In the genomic region with DNA sequence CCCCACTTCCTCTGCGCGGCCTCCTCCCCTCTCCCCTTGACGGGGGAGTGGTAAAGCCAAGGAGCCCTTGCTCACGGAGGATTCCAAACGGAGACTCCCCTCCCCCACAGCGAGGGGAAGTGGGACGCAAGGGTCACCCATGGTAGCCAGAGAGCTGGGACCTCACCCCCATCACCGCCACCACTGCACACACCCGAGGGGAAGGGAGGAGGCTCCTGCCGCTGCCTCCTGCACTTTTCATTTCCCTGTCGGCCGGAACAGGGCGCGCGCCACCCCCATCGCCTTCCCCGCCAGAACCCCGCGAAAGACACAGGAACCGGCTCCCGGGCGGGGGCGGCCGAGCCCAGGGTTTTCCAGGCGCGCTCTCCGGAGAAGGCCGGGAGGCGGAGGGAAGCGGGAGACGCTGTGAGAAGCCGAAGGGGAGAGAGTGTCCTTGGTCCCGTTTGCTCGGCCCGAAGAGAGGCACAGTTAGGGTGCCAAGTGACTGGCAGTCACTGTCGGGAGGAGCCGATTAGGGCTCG, we compare ENCODE assay signal across 8 cellular contexts. TPM values are rescaled to one million over a fixed set of nuclear protein-coding genes. Genes with fewer than 3 reads are reported as not detected.
A peak's percentile ranks its signal among the peaks of the same experiment; 100 is the strongest.
DNase-seq lines count a peak whose midpoint lies in the region; ATAC-seq and TF ChIP-seq lines count a peak whose summit lies in the region.

No MANE protein-coding gene starts in this region.

- peaks cover 58% of the 10 kb centered on the region for H3K4me1 ChIP-seq in DND-41 (ENCODE audit: insufficient read depth, low read length)

- peak overlapping the region; percentile 86 to 93 for H3K4me3 ChIP-seq in DND-41 (ENCODE audit: low read depth in 1 of 2, low read length in 2 of 2)
- H3K4me3 ChIP-seq in brain microvascular endothelial cell (ENCODE audit: low read depth, low read length), result peak overlapping the region; percentile 75
- peak overlapping the region; percentile 63 to 99 (median 88) for H3K4me3 ChIP-seq in skin epidermis

- peaks cover 54% of the 10 kb centered on the region for H3K36me3 ChIP-seq in DND-41 (ENCODE audit: insufficient read depth, low read length)
- H3K36me3 ChIP-seq in brain microvascular endothelial cell (replicated peaks), result peaks cover 14% of the 10 kb centered on the region

- POLR2A ChIA-PET in T-cell (lab: Charles Lee), result no interaction called here

- peak overlapping the region; percentile 89 to 92 for H3K27ac Mint-ChIP-seq in T-cell

- H3K27me3 Mint-ChIP-seq in T-cell, result no peaks in the 10 kb centered on the region

- H3K27me3 ChIP-seq in DND-41 (ENCODE audit: insufficient read depth, low read length, poor library complexity) (no peaks in the 10 kb centered on the region), brain microvascular endothelial cell (replicated peaks) (no peaks in the 10 kb centered on the region)

- DNase-seq in DND-41, result peak; percentile 95
- peak in 32 of 34 experiments; percentile 29 to 67 (median 48) for DNase-seq in T-cell
- DNase-seq in brain microvascular endothelial cell, result no peak
- peak; percentile 21 for DNase-seq in iPS-NIHi7 (ENCODE audit: extremely low spot score)

- H3K4me1 Mint-ChIP-seq in T-cell, result peaks cover 66 to 78% (median 76%) of the 10 kb centered on the region in 3 donors

- TF ChIP-seq CTCF in DND-41 (IDR thresholded peaks at IDR 0.05; ENCODE audit: borderline replicate concordance, extremely low read depth, low read length, poor library complexity, severe bottlenecking) (peak; percentile 18), brain microvascular endothelial cell (IDR thresholded peaks at IDR 0.05; ENCODE audit: low read depth, low read length, missing control alignments) (no peak)

- no peak overlapping the region for H2AFZ ChIP-seq in DND-41 (ENCODE audit: low read depth, low read length)

- peak overlapping the region; percentile 99 for H3K9ac ChIP-seq in DND-41 (ENCODE audit: low read depth, low read length)

- H3K9me3 Mint-ChIP-seq in T-cell, result no peaks in the 10 kb centered on the region

- H3K4me2 ChIP-seq in DND-41 (ENCODE audit: insufficient read depth, low read length), result peak overlapping the region; percentile 82

- H3K79me2 ChIP-seq in DND-41 (ENCODE audit: insufficient read depth, low read length), result peaks cover 78% of the 10 kb centered on the region

- peaks cover 19% of the 10 kb centered on the region for H4K20me1 ChIP-seq in DND-41 (ENCODE audit: insufficient read depth, low read length)

- H3K4me3 Mint-ChIP-seq in T-cell, result peak overlapping the region; percentile 81 to 93 (median 87)

- in situ Hi-C loops in brain microvascular endothelial cell (cut with HindIII; ENCODE audit: low pct_ligation_motif_present, low sequenced_read_pairs), result no loop called here

- no peaks in the 10 kb centered on the region for H3K9me3 ChIP-seq in DND-41 (ENCODE audit: insufficient read depth, low read length, severe bottlenecking)

- H3K27ac ChIP-seq in DND-41 (ENCODE audit: low read length) (peak overlapping the region; percentile 100), brain microvascular endothelial cell (peak overlapping the region; percentile 12), skin epidermis (peak overlapping the region in 20 of 21 experiments; percentile 7 to 92 (median 81))

- CTCF ChIA-PET in T-cell (lab: Charles Lee), result interaction anchor here in 1 of 2 donors (1.6 to 3.7 kb wide), 2 partner anchors 20 to 99 kb away, joined by 5 to 26 read pairs; partner anchors contain the start of genes BYSL and MED20

- H3K36me3 Mint-ChIP-seq in T-cell, result peaks cover 9% of the 10 kb centered on the region

- no peak for ATAC-seq in DND-41 (ENCODE audit: insufficient read depth, low read depth)
- ATAC-seq in HG03159 (IDR thresholded peaks at IDR 0.05; ENCODE audit: unreplicated experiment), result peak; percentile 10
- ATAC-seq in T-cell (replicated peaks in 1 of 4), result peak; percentile 4 to 24 (median 20)
- no peak for ATAC-seq in GM18868 (IDR thresholded peaks at IDR 0.05; ENCODE audit: unreplicated experiment)
- no peak for ATAC-seq in HG02870 (IDR thresholded peaks at IDR 0.05; ENCODE audit: unreplicated experiment)

RNA-seq across cellular contexts. Expression of gene CCND3, which starts 0.8 kb away (rescaled TPM):
- total RNA-seq in T-cell, result 100 to 1,000 TPM; 265 to 532 (median 284) TPM

RNA-seq across cellular contexts. Expression of gene BYSL, which starts 19.5 kb away (rescaled TPM):
- total RNA-seq in T-cell, result 10 to 100 TPM in 3 of 5 donors, 1 to 10 TPM in 2; 3.5 to 20.5 (median 15.0) TPM

RNA-seq across cellular contexts. Expression of gene MED20, which starts 19.9 kb away (rescaled TPM):
- 10 to 100 TPM in 3 of 5 donors, 1 to 10 TPM in 2; 5.4 to 12.1 (median 11.1) TPM for total RNA-seq in T-cell

RNA-seq across cellular contexts. Expression of gene USP49, which starts 45.6 kb away (rescaled TPM):
- 1 to 10 TPM; 2.5 to 5.2 (median 3.3) TPM for total RNA-seq in T-cell

Comparison
In these comparisons a context has a peak if more than half of its experiments do, and no peak if none do; other contexts are left out.
1. ATAC-seq: peak in HG03159 (single experiment) and T-cell (4 of 4); none in DND-41 (single experiment), GM18868 (single experiment) and HG02870 (single experiment).
2. H3K27ac ChIP-seq: peak in every context shown above with its lines; median percentile 100 in DND-41; 81 in skin epidermis; 12 in brain microvascular endothelial cell.
3. Peak in every context shown above with its lines, with median percentiles within 50 percentile points of each other: H3K4me3 ChIP-seq.